2 cellular contexts compared by ENCODE assay signal in genomic region chr1:224428713-224429112, GRCh38.
A peak's percentile ranks its signal among the peaks of the same experiment; 100 is the strongest.
TF ChIP-seq lines count a peak whose summit lies in the region.

No MANE protein-coding gene starts in this region.

TF ChIP-seq in HEK293, 187 proteins besides CTCF, POLR2A, EP300 and RAD21:
- TF ChIP-seq ZNF18 (tag by site-specific recombination; IDR thresholded peaks at IDR 0.05) = 0 out of 2 replicates have a peak, but pooled peaks have one; percentile 35
- 0 out of 2 replicates have a peak, but pooled peaks have one; percentile 56 for TF ChIP-seq ZNF362 (tag by site-specific recombination; IDR thresholded peaks at IDR 0.05)

TF ChIP-seq in H1, 55 proteins besides CTCF, POLR2A, EP300 and RAD21:
- TF ChIP-seq MAFK (IDR thresholded peaks at IDR 0.05; ENCODE audit: low read depth, low read length) = peak; percentile 8; the same call in 1 of the 2 replicates
TF ChIP-seq in H1: peak in this region for 1; not testable (repeated sequence) for 54.
